In genomic region chr15:99307735-99308134, GRCh38 we compare ENCODE assay signal across 15 cellular contexts. TPM values are rescaled to one million over a fixed set of nuclear protein-coding genes. Genes with fewer than 3 reads are reported as not detected.
DNase-seq lines count a peak whose midpoint lies in the region; ATAC-seq and TF ChIP-seq lines count a peak whose summit lies in the region.
"Had no signal": no experiment of that assay in that cellular context is flagged by ENCODE, and none has a peak within 500 bp of the region (broad histone marks: within the 10 kb centered on the region; RNA-seq: fewer than 3 reads in every experiment).

No MANE protein-coding gene starts in this region.

- H3K4me3 ChIP-seq in HEK293 (ENCODE audit: low read depth, low read length), result no peak overlapping the region
- peak overlapping the region in 3 of 4 donors; percentile 30 to 37 (median 31) for H3K4me3 ChIP-seq in esophagus muscularis mucosa
- peak overlapping the region in 1 of 4 donors; percentile 36 for H3K4me3 ChIP-seq in gastrocnemius medialis
- no peak overlapping the region for H3K4me3 ChIP-seq in H7 (ENCODE audit: insufficient read depth, low read depth, low read length)
- H3K4me3 ChIP-seq in OCI-LY7 (ENCODE audit: low read depth, low read length, poor library complexity, severe bottlenecking), result no peak overlapping the region

- peak overlapping the region; percentile 12; the same call in 1 of the 2 replicates for H3K27ac ChIP-seq in HEK293 (ENCODE audit: extremely low read depth, low read depth, low read length)
- peak overlapping the region in 1 of 4 donors; percentile 45 for H3K27ac ChIP-seq in esophagus muscularis mucosa (replicated peaks in 1 of 4)
- H3K27ac ChIP-seq in gastrocnemius medialis, result peak overlapping the region; percentile 76 to 85 (median 83)
- no peak overlapping the region for H3K27ac ChIP-seq in OCI-LY7 (ENCODE audit: low read depth, low read length, poor library complexity, severe bottlenecking)

- POLR2A ChIA-PET in HEK293 (lab: Yijun Ruan, JAX) (no interaction called here), OCI-LY7 (lab: Charles Lee) (no interaction called here)

- ATAC-seq in gastrocnemius medialis, result no peak

- in situ Hi-C loops in gastrocnemius medialis (cut with MboI; ENCODE audit: low sequenced_read_pairs in 4 of 4), result no loop called here

- no peaks in the 10 kb centered on the region; a peak in 1 of 3 replicates for H3K36me3 ChIP-seq in HEK293 (ENCODE audit: control insufficient read depth in 2 of 2, insufficient read depth in 1 of 2, low read length in 2 of 2)
- H3K36me3 ChIP-seq in esophagus muscularis mucosa, result no peaks in the 10 kb centered on the region
- no peaks in the 10 kb centered on the region for H3K36me3 ChIP-seq in gastrocnemius medialis
- H3K36me3 ChIP-seq in H7 (replicated peaks; ENCODE audit: control insufficient read depth, insufficient read depth, low read length), result no peaks in the 10 kb centered on the region
- H3K36me3 ChIP-seq in OCI-LY7 (ENCODE audit: insufficient read depth, low read length), result peaks cover 2% of the 10 kb centered on the region; the same call in 1 of the 2 replicates

- H3K9me3 ChIP-seq in HEK293 (ENCODE audit: control insufficient read depth, insufficient read depth, low read depth, low read length), result no peaks in the 10 kb centered on the region
- peaks cover 0 to 6% (median 0%) of the 10 kb centered on the region in 4 donors for H3K9me3 ChIP-seq in esophagus muscularis mucosa
- H3K9me3 ChIP-seq in gastrocnemius medialis, result peaks cover 0 to 4% (median 3%) of the 10 kb centered on the region in 3 donors
- peaks cover 6% of the 10 kb centered on the region; the same call in 1 of the 2 replicates for H3K9me3 ChIP-seq in OCI-LY7 (ENCODE audit: low read length)

- peak; percentile 45 for DNase-seq in NCI-H82 treated with DMSO at 0.1 percent for 48 hours (lab: John Stamatoyannopoulos, UW; ENCODE audit: unreplicated experiment)
- no peak for DNase-seq in esophagus muscularis mucosa (ENCODE audit: extremely low spot score)
- DNase-seq in gastrocnemius medialis, result no peak
- DNase-seq in GM19238 (ENCODE audit: insufficient read length, low spot score), result no peak
- DNase-seq in H7, result no peak
- no peak for DNase-seq in OCI-LY7 (ENCODE audit: low spot score)
- DNase-seq: activated CD4-positive, alpha-beta T cell treated with anti-CD3 and anti-CD28 coated beads, Interleukin-2, amount 50 U/mL, for 48 hours; anterior cingulate cortex; CD4-positive, CD25-positive, alpha-beta regulatory T cell; KBM-7; NCI-H1436; NCI-H526; stimulated activated CD4-positive, alpha-beta T cell treated with anti-CD3 and anti-CD28 coated beads, Interleukin-2, amount 100 ng/mL, for 48 hours; T1000 had no signal

- no peaks in the 10 kb centered on the region for H3K9me2 ChIP-seq in OCI-LY7 (ENCODE audit: insufficient read depth, low read length)

- 57% methylated on average over 6 of the region's 6 CpGs for WGBS in esophagus muscularis mucosa

- TF ChIP-seq EP300 in esophagus muscularis mucosa (IDR thresholded peaks at IDR 0.05), result no peak

- no peaks in the 10 kb centered on the region for H4K20me1 ChIP-seq in OCI-LY7 (ENCODE audit: insufficient read depth, low read length)

- intact Hi-C loops in esophagus muscularis mucosa (cut with DNase I), result no loop called here
- intact Hi-C loops in gastrocnemius medialis (cut with DNase I; ENCODE audit: low total_unique reads), result loop anchor here (2.0 kb wide), 1 partner anchor 17 kb away; no protein-coding TSS in a partner anchor
- intact Hi-C loops in OCI-LY7 (cut with micrococcal nuclease; ENCODE audit: unreplicated experiment), result no loop called here

- no TSS peak for BruUV-seq in OCI-LY7 (replicated peaks; lab: Mats Ljungman, UMichigan)

- H3K4me1 ChIP-seq in HEK293 (ENCODE audit: control insufficient read depth, insufficient read depth, low read length) (peaks cover 33% of the 10 kb centered on the region), esophagus muscularis mucosa (peaks cover 12 to 32% (median 21%) of the 10 kb centered on the region in 4 donors), gastrocnemius medialis (peaks cover 39 to 44% of the 10 kb centered on the region in 2 donors), OCI-LY7 (ENCODE audit: insufficient read depth, low read length, poor library complexity, severe bottlenecking) (no peaks in the 10 kb centered on the region)

- H3K27me3 ChIP-seq in esophagus muscularis mucosa (no peaks in the 10 kb centered on the region), gastrocnemius medialis (no peaks in the 10 kb centered on the region), H7 (ENCODE audit: control insufficient read depth, insufficient read depth, low read length) (no peaks in the 10 kb centered on the region)

- no peaks in the 10 kb centered on the region for H3K79me2 ChIP-seq in OCI-LY7 (ENCODE audit: insufficient read depth, low read depth, low read length)

- TF ChIP-seq CTCF in HEK293 (tag by site-specific recombination; IDR thresholded peaks at IDR 0.05), result no peak
- TF ChIP-seq CTCF in esophagus muscularis mucosa (IDR thresholded peaks at IDR 0.05), result no peak
- TF ChIP-seq CTCF in gastrocnemius medialis (IDR thresholded peaks at IDR 0.05 in 4 of 5, conservative IDR thresholded peaks at IDR 0.05 in 1 of 5), result no peak
- TF ChIP-seq CTCF in OCI-LY7 (conservative IDR thresholded peaks at IDR 0.05; ENCODE audit: low read length), result no peak

- CTCF ChIA-PET in HEK293 (lab: Yijun Ruan, JAX) (interaction anchor here (0.6 kb wide), 1 partner anchor 12 kb away, joined by 3 read pairs; no protein-coding TSS in a partner anchor), OCI-LY7 (lab: Charles Lee; ENCODE audit: unreplicated experiment) (no interaction called here)

- TF ChIP-seq POLR2A in esophagus muscularis mucosa (IDR thresholded peaks at IDR 0.05; ENCODE audit: low read depth), result no peak
- TF ChIP-seq POLR2A in gastrocnemius medialis (IDR thresholded peaks at IDR 0.05), result no peak

- H2AFZ ChIP-seq in OCI-LY7 (ENCODE audit: low read length), result no peak overlapping the region

- no peak overlapping the region for H3K4me2 ChIP-seq in OCI-LY7 (ENCODE audit: low read length)

TF ChIP-seq in HEK293, 187 proteins besides CTCF, POLR2A, EP300 and RAD21 (continues in another document):
- TF ChIP-seq ZNF664 (tag by site-specific recombination; IDR thresholded peaks at IDR 0.05) (0 out of 2 replicates have a peak, but pooled peaks have one; percentile 13), ZNF629 (tag by site-specific recombination; IDR thresholded peaks at IDR 0.05) (peak; percentile 68), PRDM10 (tag by site-specific recombination; IDR thresholded peaks at IDR 0.05) (0 out of 2 replicates have a peak, but pooled peaks have one; percentile 10), PRDM1 (tag by site-specific recombination; IDR thresholded peaks at IDR 0.05) (no peak), ZNF501 (tag by site-specific recombination; IDR thresholded peaks at IDR 0.05) (no peak), ZNF423 (tag by site-specific recombination; IDR thresholded peaks at IDR 0.05) (no peak), ZNF140 (tag by site-specific recombination; IDR thresholded peaks at IDR 0.05) (no peak), ZNF660 (tag by site-specific recombination; IDR thresholded peaks at IDR 0.05) (peak; percentile 27; the same call in 1 of the 2 replicates), SP7 (tag by site-specific recombination; IDR thresholded peaks at IDR 0.05) (0 out of 2 replicates have a peak, but pooled peaks have one; percentile 16)

RNA-seq across cellular contexts. Expression of gene LRRC28, which starts 56.5 kb away (rescaled TPM):
- total RNA-seq in esophagus muscularis mucosa, result 10 to 100 TPM; 15.7 to 39.9 (median 24.7) TPM
- 10 to 100 TPM; 22.0 to 48.5 (median 36.9) TPM for total RNA-seq in gastrocnemius medialis
- 25.0 and 26.8 TPM in 2 replicates for total RNA-seq in H7 (2014; rRNA removed; shearing (Covaris generic))
- total RNA-seq in OCI-LY7 (2014; rRNA removed; shearing (Covaris generic)), result 17.2 and 25.7 TPM in 2 replicates
- 30.2 and 30.9 TPM in 2 replicates for total RNA-seq in OCI-LY7 (2022)

RNA-seq across cellular contexts. Expression of gene TTC23, which starts 58.4 kb away (rescaled TPM):
- total RNA-seq in esophagus muscularis mucosa, result 10 to 100 TPM; 14.7 to 25.3 (median 19.3) TPM
- 1 to 10 TPM; 5.6 to 9.9 (median 7.7) TPM for total RNA-seq in gastrocnemius medialis
- 21.2 and 30.7 TPM in 2 replicates for total RNA-seq in H7 (2014; rRNA removed; shearing (Covaris generic))
- total RNA-seq in OCI-LY7 (2014; rRNA removed; shearing (Covaris generic)), result 2.6 and 2.8 TPM in 2 replicates
- total RNA-seq in OCI-LY7 (2022), result 7.6 and 7.8 TPM in 2 replicates

Comparison
In these comparisons a context has a peak if more than half of its experiments do, and no peak if none do; other contexts are left out.
1. H3K4me3 ChIP-seq: peak in esophagus muscularis mucosa (3 of 4); none in HEK293 (single experiment), H7 (single experiment) and OCI-LY7 (single experiment).